ENCODE assay signal across 11 cellular contexts in genomic region chr20:37356387-37356786, GRCh38. TPM values are rescaled to one million over a fixed set of nuclear protein-coding genes. Genes with fewer than 3 reads are reported as not detected.
DNase-seq lines count a peak whose midpoint lies in the region; ATAC-seq and FAIRE-seq lines count a peak whose summit lies in the region.
"Had no signal": no experiment of that assay in that cellular context is flagged by ENCODE, and none has a peak within 500 bp of the region (broad histone marks: within the 10 kb centered on the region; RNA-seq: fewer than 3 reads in every experiment).

No MANE protein-coding gene starts in this region.

- intact Hi-C loops in activated CD4-positive, alpha-beta T cell treated with anti-CD3 and anti-CD28 coated beads, Interleukin-2, amount 10 ng/mL, durations not matched to agents 24 days and 14 days (cut with micrococcal nuclease), result no loop called here

- no peaks in the 10 kb centered on the region for H3K27me3 ChIP-seq in H7 (ENCODE audit: control insufficient read depth, insufficient read depth, low read length)

- H3K4me3 ChIP-seq in H7 (ENCODE audit: insufficient read depth, low read depth, low read length), result no peak overlapping the region

- ATAC-seq in stimulated activated naive B cell treated with anti-CD40 and anti-IgM and Interleukin-4, amounts not matched to agents 10 μg/mL and 1 μg/mL and 100 μg/mL, for 72 hours (replicated peaks), result no peak
- no peak for ATAC-seq in GM18517 (IDR thresholded peaks at IDR 0.05; ENCODE audit: unreplicated experiment)

- peaks cover 3% of the 10 kb centered on the region for H3K36me3 ChIP-seq in H7 (replicated peaks; ENCODE audit: control insufficient read depth, insufficient read depth, low read length)

- FAIRE-seq in frontal cortex (lab: Jason Lieb, UNC), result no peak

- peak; percentile 36 for DNase-seq in H7
- peak; percentile 35 for DNase-seq in amniotic epithelial cell (ENCODE audit: low read depth)
- peak; percentile 51 for DNase-seq in iris pigment epithelial cell (ENCODE audit: low read depth)
- no peak for DNase-seq in stimulated activated naive B cell treated with anti-CD40 and anti-IgM and Interleukin-4, amounts not matched to agents 10 μg/mL and 1 μg/mL and 100 μg/mL, for 72 hours
- no peak for DNase-seq in activated CD4-positive, alpha-beta T cell treated with anti-CD3 and anti-CD28 coated beads, Interleukin-2, amount 10 ng/mL, durations not matched to agents 24 days and 14 days
- DNase-seq in frontal cortex (ENCODE audit: low spot score in 2 of 2), result no peak
- no peak for DNase-seq in HUDEP-2 (lab: John Stamatoyannopoulos, UW; ENCODE audit: unreplicated experiment in 76 of 76)
- DNase-seq: GOT3, SHP77 treated with DMSO at 0.1 percent for 48 hours had no signal

- H3K27me3 Mint-ChIP-seq in stimulated activated naive B cell treated with anti-CD40 and anti-IgM and Interleukin-4, amounts not matched to agents 10 μg/mL and 1 μg/mL and 100 μg/mL, for 72 hours, result no peaks in the 10 kb centered on the region
- no peaks in the 10 kb centered on the region for H3K27me3 Mint-ChIP-seq in activated CD4-positive, alpha-beta T cell treated with anti-CD3 and anti-CD28 coated beads, Interleukin-2, amount 10 ng/mL, durations not matched to agents 24 days and 14 days
- H3K27me3 Mint-ChIP-seq: IgD-negative memory B cell had no signal

- peak overlapping the region; percentile 45 to 60 for H3K4me3 Mint-ChIP-seq in stimulated activated naive B cell treated with anti-CD40 and anti-IgM and Interleukin-4, amounts not matched to agents 10 μg/mL and 1 μg/mL and 100 μg/mL, for 72 hours
- no peak overlapping the region for H3K4me3 Mint-ChIP-seq in activated CD4-positive, alpha-beta T cell treated with anti-CD3 and anti-CD28 coated beads, Interleukin-2, amount 10 ng/mL, durations not matched to agents 24 days and 14 days
- H3K4me3 Mint-ChIP-seq: IgD-negative memory B cell had no signal

- H3K9me3 Mint-ChIP-seq in stimulated activated naive B cell treated with anti-CD40 and anti-IgM and Interleukin-4, amounts not matched to agents 10 μg/mL and 1 μg/mL and 100 μg/mL, for 72 hours, result no peaks in the 10 kb centered on the region
- no peaks in the 10 kb centered on the region for H3K9me3 Mint-ChIP-seq in activated CD4-positive, alpha-beta T cell treated with anti-CD3 and anti-CD28 coated beads, Interleukin-2, amount 10 ng/mL, durations not matched to agents 24 days and 14 days
- H3K9me3 Mint-ChIP-seq: IgD-negative memory B cell had no signal

- peaks cover 54 to 90% of the 10 kb centered on the region in 2 donors for H3K36me3 Mint-ChIP-seq in stimulated activated naive B cell treated with anti-CD40 and anti-IgM and Interleukin-4, amounts not matched to agents 10 μg/mL and 1 μg/mL and 100 μg/mL, for 72 hours
- H3K36me3 Mint-ChIP-seq in activated CD4-positive, alpha-beta T cell treated with anti-CD3 and anti-CD28 coated beads, Interleukin-2, amount 10 ng/mL, durations not matched to agents 24 days and 14 days (ENCODE audit: low read depth), result no peaks in the 10 kb centered on the region

- H3K4me1 Mint-ChIP-seq in stimulated activated naive B cell treated with anti-CD40 and anti-IgM and Interleukin-4, amounts not matched to agents 10 μg/mL and 1 μg/mL and 100 μg/mL, for 72 hours, result peaks cover 66 to 100% of the 10 kb centered on the region in 2 donors
- H3K4me1 Mint-ChIP-seq in activated CD4-positive, alpha-beta T cell treated with anti-CD3 and anti-CD28 coated beads, Interleukin-2, amount 10 ng/mL, durations not matched to agents 24 days and 14 days, result peaks cover 1% of the 10 kb centered on the region

- peak overlapping the region; percentile 90 for H3K27ac Mint-ChIP-seq in stimulated activated naive B cell treated with anti-CD40 and anti-IgM and Interleukin-4, amounts not matched to agents 10 μg/mL and 1 μg/mL and 100 μg/mL, for 72 hours
- no peak overlapping the region for H3K27ac Mint-ChIP-seq in activated CD4-positive, alpha-beta T cell treated with anti-CD3 and anti-CD28 coated beads, Interleukin-2, amount 10 ng/mL, durations not matched to agents 24 days and 14 days

RNA-seq across cellular contexts. Expression of gene SRC, which starts 10.4 kb away (rescaled TPM):
- 31.4 and 32.5 TPM in 2 replicates for total RNA-seq in H7 (2014; rRNA removed; shearing (Covaris generic))
- total RNA-seq in activated CD4-positive, alpha-beta T cell treated with anti-CD3 and anti-CD28 coated beads, Interleukin-2, amount 10 ng/mL, durations not matched to agents 24 days and 14 days, result 3.6 and 5.4 TPM in 2 replicates
- total RNA-seq in frontal cortex, result 20.8 TPM

Comparison
In these comparisons a context has a peak if more than half of its experiments do, and no peak if none do; other contexts are left out.
1. DNase-seq: peak in H7 (single experiment), amniotic epithelial cell (single experiment) and iris pigment epithelial cell (single experiment); none in stimulated activated naive B cell treated with anti-CD40 and anti-IgM and Interleukin-4, amounts not matched to agents 10 μg/mL and 1 μg/mL and 100 μg/mL, for 72 hours (single experiment), activated CD4-positive, alpha-beta T cell treated with anti-CD3 and anti-CD28 coated beads, Interleukin-2, amount 10 ng/mL, durations not matched to agents 24 days and 14 days (single experiment), frontal cortex (0 of 2) and HUDEP-2 (0 of 76).